ENCODE assay signal across 8 cellular contexts in the genomic region with DNA sequence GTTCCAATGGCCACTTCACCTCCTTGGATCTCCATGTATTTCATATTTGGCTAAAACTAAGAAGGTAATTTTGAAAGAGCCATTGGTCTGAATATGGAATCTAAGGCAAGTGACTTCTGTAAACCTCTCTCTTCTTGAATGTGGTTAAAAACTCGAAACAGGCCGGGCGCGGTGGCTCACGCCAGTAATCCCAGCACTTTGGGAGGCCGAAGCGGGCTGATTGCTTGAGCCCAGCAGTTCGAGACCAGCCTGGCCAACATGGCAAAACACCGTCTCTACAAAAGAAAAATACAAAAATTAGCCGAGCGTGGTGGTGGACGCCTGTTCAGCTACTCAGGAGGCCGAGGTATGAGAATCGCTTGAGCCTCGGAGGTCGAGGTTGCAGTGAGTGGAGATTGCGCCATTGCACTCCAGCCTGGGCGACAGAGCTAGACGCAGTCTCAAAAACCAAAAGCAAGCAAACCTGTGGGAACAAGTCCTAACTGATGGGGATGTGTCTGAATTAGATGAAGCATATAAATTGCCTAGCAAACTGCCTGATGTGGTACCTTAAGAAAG. TPM values are rescaled to one million over a fixed set of nuclear protein-coding genes. Genes with fewer than 3 reads are reported as not detected.
DNase-seq lines count a peak whose midpoint lies in the region; ATAC-seq and TF ChIP-seq lines count a peak whose summit lies in the region.

No MANE protein-coding gene starts in this region.

- H3K27me3 ChIP-seq in Panc1 (ENCODE audit: control insufficient read depth, insufficient read depth, low read length) (no peaks in the 10 kb centered on the region), psoas muscle (ENCODE audit: insufficient read depth in 3 of 3, low read length in 2 of 3) (no peaks in the 10 kb centered on the region)

- no TSS peak for BruUV-seq in Panc1 (replicated peaks; lab: Mats Ljungman, UMichigan)

- POLR2A ChIA-PET in Panc1 (lab: Charles Lee), result no interaction called here

- CTCF ChIA-PET in Panc1 (lab: Charles Lee), result no interaction called here

- H3K4me1 ChIP-seq in Panc1 (ENCODE audit: control insufficient read depth, insufficient read depth, low read length), result peaks cover 15% of the 10 kb centered on the region
- H3K4me1 ChIP-seq in psoas muscle, result peaks cover 13% of the 10 kb centered on the region

- ATAC-seq in Panc1, result no peak
- no peak for ATAC-seq in psoas muscle
- no peak for ATAC-seq in HG02763 (IDR thresholded peaks at IDR 0.05; ENCODE audit: unreplicated experiment)

- DNase-seq in ELF-1 (ENCODE audit: low read depth, low spot score), result peak; percentile 19
- DNase-seq in Panc1 (ENCODE audit: low read depth, low spot score), result no peak
- no peak for DNase-seq in epithelial cell of proximal tubule (ENCODE audit: low read depth)
- no peak for DNase-seq in psoas muscle
- no peak for DNase-seq in SHP77 treated with DMSO at 0.1 percent for 48 hours (lab: John Stamatoyannopoulos, UW)
- no peak for DNase-seq in NCI-H1105 treated with DMSO at 0.1 percent for 48 hours (lab: John Stamatoyannopoulos, UW)
- no peak for DNase-seq in hippocampal formation (lab: John Stamatoyannopoulos, UW)

- H3K9me3 ChIP-seq in Panc1 (ENCODE audit: control insufficient read depth, insufficient read depth, low read depth, low read length), result no peaks in the 10 kb centered on the region
- no peaks in the 10 kb centered on the region for H3K9me3 ChIP-seq in psoas muscle

- H3K36me3 ChIP-seq in Panc1 (ENCODE audit: control insufficient read depth, insufficient read depth, low read length), result peaks cover 5% of the 10 kb centered on the region; the same call in 1 of the 2 replicates
- no peaks in the 10 kb centered on the region for H3K36me3 ChIP-seq in psoas muscle (ENCODE audit: insufficient read depth in 1 of 2, low read depth in 1 of 2)

- no peak for TF ChIP-seq CTCF in Panc1 (IDR thresholded peaks at IDR 0.05)
- TF ChIP-seq CTCF in epithelial cell of proximal tubule (conservative IDR thresholded peaks at IDR 0.05; ENCODE audit: low read depth, low read length), result no peak
- TF ChIP-seq CTCF in psoas muscle (IDR thresholded peaks at IDR 0.05), result no peak

- intact Hi-C loops in Panc1 (cut with micrococcal nuclease; ENCODE audit: unreplicated experiment), result no loop called here
- intact Hi-C loops in psoas muscle (cut with DNase I), result loop anchor here in 1 of 2 donors (2.0 to 10.0 kb wide), 2 partner anchors 47 to 597 kb away; a partner anchor contains a TSS

- peak overlapping the region; percentile 96 for H3K27ac ChIP-seq in Panc1 (ENCODE audit: low read length)
- H3K27ac ChIP-seq in psoas muscle, result peak overlapping the region; percentile 100

- WGBS in psoas muscle, 3 donors, result 95 to 96% (median 95%) methylated on average over 19 of the region's 19 CpGs

- in situ Hi-C loops in Panc1 (cut with HindIII; ENCODE audit: low pct_unique_long_range_greater_than_20kb, low sequenced_read_pairs), result no loop called here

- H3K4me3 ChIP-seq in Panc1 (ENCODE audit: low read depth in 2 of 2, low read length in 2 of 2) (peak overlapping the region; percentile 85 to 99), epithelial cell of proximal tubule (ENCODE audit: low read depth, low read length) (peak overlapping the region; percentile 99), psoas muscle (peak overlapping the region; percentile 88)

RNA-seq across cellular contexts. Expression of a gene that starts 2.2 kb away (rescaled TPM):
- total RNA-seq in Panc1 (2021; ENCODE audit: unreplicated experiment) (30.6 TPM), epithelial cell of proximal tubule (16.3 and 29.2 TPM in 2 replicates), psoas muscle (10 to 100 TPM in 2 of 4 donors, 1 to 10 TPM in 2; 6.6 to 16.9 (median 10.6) TPM)
- 19.4 TPM for polyA plus RNA-seq in Panc1 (2012; ENCODE audit: insufficient read length)
- 1 to 10 TPM; 5.4 to 9.6 (median 6.4) TPM for polyA plus RNA-seq in psoas muscle
